1 cellular context compared by ENCODE assay signal in the genomic region with DNA sequence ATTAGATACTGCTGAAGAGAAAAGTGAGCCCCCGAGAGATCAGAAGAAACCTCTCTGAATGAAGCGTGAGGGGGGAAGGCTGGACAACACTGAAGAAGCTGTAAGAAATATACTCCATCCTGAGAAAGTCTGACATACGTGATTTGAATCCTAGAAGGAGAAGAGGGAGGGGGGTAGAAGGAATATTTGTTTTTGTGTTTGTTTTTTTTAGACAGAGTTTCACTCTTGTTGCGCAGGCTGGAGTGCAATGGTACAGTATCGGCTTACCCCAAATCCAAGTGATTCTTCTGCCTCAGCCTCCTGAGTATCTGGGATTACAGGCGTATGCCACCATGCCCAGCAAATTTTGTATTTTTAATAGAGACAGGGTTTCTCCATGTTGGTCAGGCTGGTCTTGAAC.
TF ChIP-seq lines count a peak whose summit lies in the region.

No MANE protein-coding gene starts in this region.

TF ChIP-seq in HEK293, 187 proteins besides CTCF, POLR2A, EP300 and RAD21 (continued from another document):
- TF ChIP-seq, protein P1, sequence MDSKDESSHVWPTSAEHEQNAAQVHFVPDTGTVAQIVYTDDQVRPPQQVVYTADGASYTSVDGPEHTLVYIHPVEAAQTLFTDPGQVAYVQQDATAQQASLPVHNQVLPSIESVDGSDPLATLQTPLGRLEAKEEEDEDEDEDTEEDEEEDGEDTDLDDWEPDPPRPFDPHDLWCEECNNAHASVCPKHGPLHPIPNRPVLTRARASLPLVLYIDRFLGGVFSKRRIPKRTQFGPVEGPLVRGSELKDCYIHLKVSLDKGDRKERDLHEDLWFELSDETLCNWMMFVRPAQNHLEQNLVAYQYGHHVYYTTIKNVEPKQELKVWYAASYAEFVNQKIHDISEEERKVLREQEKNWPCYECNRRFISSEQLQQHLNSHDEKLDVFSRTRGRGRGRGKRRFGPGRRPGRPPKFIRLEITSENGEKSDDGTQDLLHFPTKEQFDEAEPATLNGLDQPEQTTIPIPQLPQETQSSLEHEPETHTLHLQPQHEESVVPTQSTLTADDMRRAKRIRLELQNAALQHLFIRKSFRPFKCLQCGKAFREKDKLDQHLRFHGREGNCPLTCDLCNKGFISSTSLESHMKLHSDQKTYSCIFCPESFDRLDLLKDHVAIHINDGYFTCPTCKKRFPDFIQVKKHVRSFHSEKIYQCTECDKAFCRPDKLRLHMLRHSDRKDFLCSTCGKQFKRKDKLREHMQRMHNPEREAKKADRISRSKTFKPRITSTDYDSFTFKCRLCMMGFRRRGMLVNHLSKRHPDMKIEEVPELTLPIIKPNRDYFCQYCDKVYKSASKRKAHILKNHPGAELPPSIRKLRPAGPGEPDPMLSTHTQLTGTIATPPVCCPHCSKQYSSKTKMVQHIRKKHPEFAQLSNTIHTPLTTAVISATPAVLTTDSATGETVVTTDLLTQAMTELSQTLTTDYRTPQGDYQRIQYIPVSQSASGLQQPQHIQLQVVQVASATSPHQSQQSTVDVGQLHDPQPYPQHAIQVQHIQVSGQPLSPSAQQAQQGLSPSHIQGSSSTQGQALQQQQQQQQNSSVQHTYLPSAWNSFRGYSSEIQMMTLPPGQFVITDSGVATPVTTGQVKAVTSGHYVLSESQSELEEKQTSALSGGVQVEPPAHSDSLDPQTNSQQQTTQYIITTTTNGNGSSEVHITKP (tag by site-specific recombination; IDR thresholded peaks at IDR 0.05), result peak; percentile 83
- no peak for TF ChIP-seq ZNF133 (tag by site-specific recombination; IDR thresholded peaks at IDR 0.05)
- TF ChIP-seq PRDM6 (tag by site-specific recombination; IDR thresholded peaks at IDR 0.05), result 0 out of 2 replicates have a peak, but pooled peaks have one; percentile 12
- TF ChIP-seq, protein P2, sequence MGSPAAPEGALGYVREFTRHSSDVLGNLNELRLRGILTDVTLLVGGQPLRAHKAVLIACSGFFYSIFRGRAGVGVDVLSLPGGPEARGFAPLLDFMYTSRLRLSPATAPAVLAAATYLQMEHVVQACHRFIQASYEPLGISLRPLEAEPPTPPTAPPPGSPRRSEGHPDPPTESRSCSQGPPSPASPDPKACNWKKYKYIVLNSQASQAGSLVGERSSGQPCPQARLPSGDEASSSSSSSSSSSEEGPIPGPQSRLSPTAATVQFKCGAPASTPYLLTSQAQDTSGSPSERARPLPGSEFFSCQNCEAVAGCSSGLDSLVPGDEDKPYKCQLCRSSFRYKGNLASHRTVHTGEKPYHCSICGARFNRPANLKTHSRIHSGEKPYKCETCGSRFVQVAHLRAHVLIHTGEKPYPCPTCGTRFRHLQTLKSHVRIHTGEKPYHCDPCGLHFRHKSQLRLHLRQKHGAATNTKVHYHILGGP (tag by site-specific recombination; IDR thresholded peaks at IDR 0.05), result peak; percentile 93
- TF ChIP-seq ZBTB17 (tag by site-specific recombination; IDR thresholded peaks at IDR 0.05), result 0 out of 2 replicates have a peak, but pooled peaks have one; percentile 25
